In genomic region chr6:43737272-43738081, GRCh38 we compare ENCODE assay signal across 16 cellular contexts. TPM values are rescaled to one million over a fixed set of nuclear protein-coding genes. Genes with fewer than 3 reads are reported as not detected.
DNase-seq lines count a peak whose midpoint lies in the region; ATAC-seq and TF ChIP-seq lines count a peak whose summit lies in the region.
"Had no signal": no experiment of that assay in that cellular context is flagged by ENCODE, and none has a peak within 500 bp of the region (broad histone marks: within the 10 kb centered on the region; RNA-seq: fewer than 3 reads in every experiment).

No MANE protein-coding gene starts in this region.

- DNase-seq in NCI-H82 (lab: John Stamatoyannopoulos, UW), result peak; percentile 39
- no peak for DNase-seq in NCI-H82 treated with DMSO at 0.1 percent for 48 hours (lab: John Stamatoyannopoulos, UW; ENCODE audit: unreplicated experiment)
- DNase-seq in mammary epithelial cell, result peak; percentile 66
- peak; percentile 56 for DNase-seq in islet precursor cell
- DNase-seq in stimulated activated naive CD8-positive, alpha-beta T cell treated with anti-CD3 and anti-CD28 coated beads, Interleukin-15, amount 100 ng/mL, for 72 hours, result no peak
- no peak for DNase-seq in LoVo (ENCODE audit: low spot score)
- DNase-seq in G401 (ENCODE audit: low spot score), result no peak
- DNase-seq: activated T-cell treated with anti-CD3 and anti-CD28 coated beads, Interleukin-2, amount 50 U/mL, for 48 hours; DND-41; esophagus squamous epithelium; immature natural killer cell; Karpas-422; NCI-H345 had no signal

- H3K9me3 Mint-ChIP-seq in stimulated activated naive CD8-positive, alpha-beta T cell treated with anti-CD3 and anti-CD28 coated beads, Interleukin-15, amount 100 ng/mL, for 72 hours, result peaks cover 10 to 11% of the 10 kb centered on the region in 2 donors
- H3K9me3 Mint-ChIP-seq: immature natural killer cell had no signal

- no peaks in the 10 kb centered on the region for H3K9me3 ChIP-seq in mammary epithelial cell (replicated peaks; ENCODE audit: insufficient read depth, low read length)
- H3K9me3 ChIP-seq: A549, esophagus squamous epithelium had no signal

- H3K36me3 ChIP-seq in mammary epithelial cell (ENCODE audit: insufficient read depth, low read length), result no peaks in the 10 kb centered on the region
- H3K36me3 ChIP-seq: cardiac muscle cell, esophagus squamous epithelium had no signal

- ATAC-seq in stimulated activated naive CD8-positive, alpha-beta T cell treated with anti-CD3 and anti-CD28 coated beads, Interleukin-15, amount 100 ng/mL, for 72 hours, result no peak
- no peak for ATAC-seq in GM21619 (IDR thresholded peaks at IDR 0.05; ENCODE audit: unreplicated experiment)
- ATAC-seq: A549 had no signal

- in situ Hi-C loops in mammary epithelial cell (cut with MboI; ENCODE audit: low sequenced_read_pairs in 2 of 2) (no loop called here), G401 (cut with HindIII; ENCODE audit: low sequenced_read_pairs) (no loop called here)

- no peak for TF ChIP-seq CTCF in mammary epithelial cell (conservative IDR thresholded peaks at IDR 0.05 in 1 of 2, IDR thresholded peaks at IDR 0.05 in 1 of 2; ENCODE audit: extremely low read depth in 1 of 2, insufficient read depth in 1 of 2, low read depth in 1 of 2, low read length in 2 of 2)

- peaks cover 48% of the 10 kb centered on the region for H3K4me1 Mint-ChIP-seq in stimulated activated naive CD8-positive, alpha-beta T cell treated with anti-CD3 and anti-CD28 coated beads, Interleukin-15, amount 100 ng/mL, for 72 hours

- H3K4me3 Mint-ChIP-seq in stimulated activated naive CD8-positive, alpha-beta T cell treated with anti-CD3 and anti-CD28 coated beads, Interleukin-15, amount 100 ng/mL, for 72 hours, result peak overlapping the region; percentile 17 to 40
- H3K4me3 Mint-ChIP-seq: immature natural killer cell had no signal

- WGBS in mammary epithelial cell (ENCODE audit: low coverage, missing lambda C conversion rate), result 34% methylated on average over 11 of the region's 15 CpGs

- peak overlapping the region; percentile 61 for H3K4me2 ChIP-seq in mammary epithelial cell (ENCODE audit: insufficient read depth, low read depth, low read length)
- H3K4me2 ChIP-seq: A549 had no signal

- H3K27me3 ChIP-seq in mammary epithelial cell (ENCODE audit: insufficient read depth, low read length), result no peaks in the 10 kb centered on the region
- H3K27me3 ChIP-seq: cardiac muscle cell, esophagus squamous epithelium had no signal

- no peaks in the 10 kb centered on the region for H3K79me2 ChIP-seq in mammary epithelial cell (ENCODE audit: insufficient read depth, low read length)

- peak overlapping the region; percentile 46 for H3K27ac ChIP-seq in mammary epithelial cell (ENCODE audit: insufficient read depth, low read depth, low read length)
- H3K27ac ChIP-seq: A549, cardiac muscle cell, esophagus squamous epithelium had no signal

- H3K4me3 ChIP-seq in mammary epithelial cell (replicated peaks in 1 of 3; ENCODE audit: insufficient read depth in 1 of 3, low read depth in 2 of 3, low read length in 3 of 3), result no peak overlapping the region
- H3K4me3 ChIP-seq: A549, cardiac muscle cell, esophagus squamous epithelium had no signal

- H3K4me1 ChIP-seq in mammary epithelial cell (ENCODE audit: insufficient read depth, low read length), result peaks cover 59% of the 10 kb centered on the region

- H3K27me3 Mint-ChIP-seq in stimulated activated naive CD8-positive, alpha-beta T cell treated with anti-CD3 and anti-CD28 coated beads, Interleukin-15, amount 100 ng/mL, for 72 hours, result peaks cover 2% of the 10 kb centered on the region

- H3K27ac Mint-ChIP-seq in stimulated activated naive CD8-positive, alpha-beta T cell treated with anti-CD3 and anti-CD28 coated beads, Interleukin-15, amount 100 ng/mL, for 72 hours, result peak overlapping the region; percentile 60 to 73

- CTCF ChIA-PET in mammary epithelial cell (lab: Charles Lee; ENCODE audit: low non-redundant PET), result no interaction called here

- dilution Hi-C loops in mammary epithelial cell (cut with HindIII; ENCODE audit: low sequenced_read_pairs), result no loop called here

- peak overlapping the region; percentile 33 for H2AFZ ChIP-seq in mammary epithelial cell (ENCODE audit: low read depth, low read length)

- H3K9ac ChIP-seq in mammary epithelial cell (ENCODE audit: insufficient read depth, low read length), result peak overlapping the region; percentile 41

- intact Hi-C loops in mammary epithelial cell (cut with micrococcal nuclease), result loop anchor here (1.0 kb wide), 1 partner anchor 12 kb away; no protein-coding TSS in a partner anchor

- H4K20me1 ChIP-seq in mammary epithelial cell (ENCODE audit: insufficient read depth, low read length), result no peaks in the 10 kb centered on the region

- BruUV-seq in mammary epithelial cell (replicated peaks; lab: Mats Ljungman, UMichigan), result TSS peak; percentile 5

RNA-seq across cellular contexts. Expression of gene VEGFA, which starts 32.5 kb away (rescaled TPM):
- total RNA-seq in mammary epithelial cell, result 100 to 1,000 TPM; 161 to 313 TPM
- 196 TPM for polyA plus RNA-seq in mammary epithelial cell
- polyA minus RNA-seq in mammary epithelial cell, result 634 TPM
- total RNA-seq in G401 (2014; rRNA removed; shearing (Covaris generic)), result 20.4 and 32.7 TPM in 2 replicates

RNA-seq across cellular contexts. Expression of gene MRPS18A, which starts 49.9 kb away (rescaled TPM):
- 10 to 100 TPM; 27.0 to 49.0 TPM for total RNA-seq in mammary epithelial cell
- polyA plus RNA-seq in mammary epithelial cell, result 63.7 TPM
- 39.5 TPM for polyA minus RNA-seq in mammary epithelial cell
- total RNA-seq in G401 (2014; rRNA removed; shearing (Covaris generic)), result 70.5 and 89.4 TPM in 2 replicates

Comparison
In these comparisons a context has a peak if more than half of its experiments do, and no peak if none do; other contexts are left out.
1. DNase-seq: peak in NCI-H82 (single experiment), mammary epithelial cell (single experiment) and islet precursor cell (single experiment); none in NCI-H82 treated with DMSO at 0.1 percent for 48 hours (single experiment), stimulated activated naive CD8-positive, alpha-beta T cell treated with anti-CD3 and anti-CD28 coated beads, Interleukin-15, amount 100 ng/mL, for 72 hours (0 of 2), LoVo (single experiment) and G401 (single experiment).